ENCODE assay signal across 15 cellular contexts in genomic region chr18:36509646-36510197, GRCh38.
DNase-seq lines count a peak whose midpoint lies in the region; ATAC-seq, FAIRE-seq and TF ChIP-seq lines count a peak whose summit lies in the region.
"Had no signal": no experiment of that assay in that cellular context is flagged by ENCODE, and none has a peak within 500 bp of the region (broad histone marks: within the 10 kb centered on the region; RNA-seq: fewer than 3 reads in every experiment).

No MANE protein-coding gene starts in this region.

- H3K36me3 ChIP-seq in endodermal cell (ENCODE audit: control insufficient read depth, insufficient read depth, low read length) = no peaks in the 10 kb centered on the region
- H3K36me3 ChIP-seq in upper lobe of right lung = no peaks in the 10 kb centered on the region
- H3K36me3 ChIP-seq: BE2C had no signal

- H3K4me3 ChIP-seq in endodermal cell (ENCODE audit: low read length) (no peak overlapping the region), upper lobe of right lung (no peak overlapping the region)
- H3K4me3 ChIP-seq: A549 had no signal

- H3K9me3 Mint-ChIP-seq in endodermal cell = no peaks in the 10 kb centered on the region

- H3K27ac ChIP-seq in endodermal cell (ENCODE audit: low read depth, low read length) (no peak overlapping the region), upper lobe of right lung (no peak overlapping the region)
- H3K27ac ChIP-seq: A549, C4-2B, HL-60 had no signal

- no peak for DNase-seq in D721Med (ENCODE audit: insufficient read length, low spot score)
- peak; percentile 39 for DNase-seq in DMS79 treated with DMSO at 0.1 percent for 48 hours (lab: John Stamatoyannopoulos, UW)
- peak; percentile 11 for DNase-seq in endodermal cell
- no peak for DNase-seq in upper lobe of right lung
- DNase-seq in NCI-H1417 treated with DMSO at 0.1 percent for 48 hours (lab: John Stamatoyannopoulos, UW) = no peak
- no peak for DNase-seq in HCEC 1CT
- DNase-seq: BE2C; CD4-positive, alpha-beta memory T cell; EL had no signal

- H3K4me1 ChIP-seq in endodermal cell (ENCODE audit: control insufficient read depth, insufficient read depth, low read length) = peaks cover 13% of the 10 kb centered on the region
- H3K4me1 ChIP-seq in upper lobe of right lung = no peaks in the 10 kb centered on the region
- H3K4me1 ChIP-seq: A549 had no signal

- no peak overlapping the region for H3K27ac Mint-ChIP-seq in endodermal cell
- H3K27ac Mint-ChIP-seq: CD4-positive, alpha-beta memory T cell had no signal

- 78 to 90% methylated on average over 8 to 9 of the region's 9 CpGs for WGBS in endodermal cell (ENCODE audit: insufficient coverage in 1 of 2, insufficient read length in 1 of 2), 2 experiments

- H3K36me3 Mint-ChIP-seq in endodermal cell (ENCODE audit: low read depth) = no peaks in the 10 kb centered on the region
- H3K36me3 Mint-ChIP-seq: CD4-positive, alpha-beta memory T cell had no signal

- H3K4me1 Mint-ChIP-seq in endodermal cell = peaks cover 30% of the 10 kb centered on the region
- H3K4me1 Mint-ChIP-seq: CD4-positive, alpha-beta memory T cell had no signal

- no peak for TF ChIP-seq CTCF in D721Med (IDR thresholded peaks at IDR 0.05; ENCODE audit: insufficient read depth, missing control alignments)
- no peak for TF ChIP-seq CTCF in endodermal cell (conservative IDR thresholded peaks at IDR 0.05)
- no peak for TF ChIP-seq CTCF in upper lobe of right lung (IDR thresholded peaks at IDR 0.05)

- ATAC-seq in upper lobe of right lung = peak; percentile 48
- ATAC-seq: A549, HCT116 had no signal

- no peak overlapping the region for H3K9ac ChIP-seq in endodermal cell (ENCODE audit: extremely low read depth, low read length, poor library complexity, severe bottlenecking)

- FAIRE-seq in D721Med (lab: Jason Lieb, UNC) = peak; percentile 92
- FAIRE-seq: A549, G401.6, GM12892 had no signal

- H3K27me3 ChIP-seq in endodermal cell (ENCODE audit: control insufficient read depth, insufficient read depth, low read length, poor library complexity, severe bottlenecking) = no peaks in the 10 kb centered on the region
- no peaks in the 10 kb centered on the region for H3K27me3 ChIP-seq in upper lobe of right lung
- H3K27me3 ChIP-seq: BE2C had no signal

- no peaks in the 10 kb centered on the region for H3K9me3 ChIP-seq in endodermal cell (ENCODE audit: control insufficient read depth, low read length)
- H3K9me3 ChIP-seq in upper lobe of right lung = no peaks in the 10 kb centered on the region
- H3K9me3 ChIP-seq: A549, BE2C had no signal

- no peaks in the 10 kb centered on the region for H3K27me3 Mint-ChIP-seq in endodermal cell (ENCODE audit: insufficient read depth)
- H3K27me3 Mint-ChIP-seq: CD4-positive, alpha-beta memory T cell had no signal

- no peak overlapping the region for H3K4me3 Mint-ChIP-seq in endodermal cell
- H3K4me3 Mint-ChIP-seq: CD4-positive, alpha-beta memory T cell had no signal

- intact Hi-C loops in upper lobe of right lung (cut with DNase I) = no loop called here

Comparison
In these comparisons a context has a peak if more than half of its experiments do, and no peak if none do; other contexts are left out.
1. DNase-seq: peak in DMS79 treated with DMSO at 0.1 percent for 48 hours (single experiment) and endodermal cell (single experiment); none in D721Med (single experiment), upper lobe of right lung (single experiment), NCI-H1417 treated with DMSO at 0.1 percent for 48 hours (single experiment) and HCEC 1CT (single experiment).